Comparison of ENCODE assay signal across 3 cellular contexts in genomic region chr9:87500894-87501656, GRCh38.
TF ChIP-seq lines count a peak whose summit lies in the region.

No MANE protein-coding gene starts in this region.

TF ChIP-seq in A549, 52 proteins besides CTCF, POLR2A, EP300 and RAD21:
- peak; percentile 81 for TF ChIP-seq RFX5 (IDR thresholded peaks at IDR 0.05)
- TF ChIP-seq, protein P1, sequence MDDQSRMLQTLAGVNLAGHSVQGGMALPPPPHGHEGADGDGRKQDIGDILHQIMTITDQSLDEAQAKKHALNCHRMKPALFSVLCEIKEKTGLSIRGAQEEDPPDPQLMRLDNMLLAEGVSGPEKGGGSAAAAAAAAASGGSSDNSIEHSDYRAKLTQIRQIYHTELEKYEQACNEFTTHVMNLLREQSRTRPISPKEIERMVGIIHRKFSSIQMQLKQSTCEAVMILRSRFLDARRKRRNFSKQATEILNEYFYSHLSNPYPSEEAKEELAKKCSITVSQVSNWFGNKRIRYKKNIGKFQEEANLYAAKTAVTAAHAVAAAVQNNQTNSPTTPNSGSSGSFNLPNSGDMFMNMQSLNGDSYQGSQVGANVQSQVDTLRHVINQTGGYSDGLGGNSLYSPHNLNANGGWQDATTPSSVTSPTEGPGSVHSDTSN (IDR thresholded peaks at IDR 0.05) = no peak

TF ChIP-seq in endothelial cell of umbilical vein, 7 proteins besides CTCF, POLR2A, EP300 and RAD21:
- TF ChIP-seq MAX (IDR thresholded peaks at IDR 0.05; ENCODE audit: insufficient read depth, insufficient read length) (no peak), POLR2AphosphoS5 (IDR thresholded peaks at IDR 0.05; ENCODE audit: insufficient read depth, low read depth, low read length) (no peak), JUN (IDR thresholded peaks at IDR 0.05; ENCODE audit: borderline replicate concordance, insufficient read depth, insufficient read length, low read depth) (no peak), FOS (IDR thresholded peaks at IDR 0.05; ENCODE audit: borderline replicate concordance, insufficient read depth, low read length) (no peak), MYC (IDR thresholded peaks at IDR 0.05; ENCODE audit: low read depth, low read length) (no peak), EZH2 (IDR thresholded peaks at IDR 0.05; ENCODE audit: borderline replicate concordance, low read depth, low read length, severe bottlenecking) (no peak), GATA2 (IDR thresholded peaks at IDR 0.05; ENCODE audit: insufficient read depth, insufficient read length, low read depth, low read length) (no peak)

TF ChIP-seq in neural cell, 6 proteins besides CTCF, POLR2A, EP300 and RAD21:
- TF ChIP-seq TAF1 (IDR thresholded peaks at IDR 0.05; ENCODE audit: low read depth) (no peak), EZH2 (IDR thresholded peaks at IDR 0.05; ENCODE audit: borderline replicate concordance, insufficient read depth, low read length, poor library complexity, severe bottlenecking) (no peak), SMC3 (conservative IDR thresholded peaks at IDR 0.05; ENCODE audit: poor library complexity) (no peak), POLR2AphosphoS5 (IDR thresholded peaks at IDR 0.05) (no peak), MXI1 (conservative IDR thresholded peaks at IDR 0.05; ENCODE audit: poor library complexity, severe bottlenecking) (no peak)
- TF ChIP-seq, protein P2, sequence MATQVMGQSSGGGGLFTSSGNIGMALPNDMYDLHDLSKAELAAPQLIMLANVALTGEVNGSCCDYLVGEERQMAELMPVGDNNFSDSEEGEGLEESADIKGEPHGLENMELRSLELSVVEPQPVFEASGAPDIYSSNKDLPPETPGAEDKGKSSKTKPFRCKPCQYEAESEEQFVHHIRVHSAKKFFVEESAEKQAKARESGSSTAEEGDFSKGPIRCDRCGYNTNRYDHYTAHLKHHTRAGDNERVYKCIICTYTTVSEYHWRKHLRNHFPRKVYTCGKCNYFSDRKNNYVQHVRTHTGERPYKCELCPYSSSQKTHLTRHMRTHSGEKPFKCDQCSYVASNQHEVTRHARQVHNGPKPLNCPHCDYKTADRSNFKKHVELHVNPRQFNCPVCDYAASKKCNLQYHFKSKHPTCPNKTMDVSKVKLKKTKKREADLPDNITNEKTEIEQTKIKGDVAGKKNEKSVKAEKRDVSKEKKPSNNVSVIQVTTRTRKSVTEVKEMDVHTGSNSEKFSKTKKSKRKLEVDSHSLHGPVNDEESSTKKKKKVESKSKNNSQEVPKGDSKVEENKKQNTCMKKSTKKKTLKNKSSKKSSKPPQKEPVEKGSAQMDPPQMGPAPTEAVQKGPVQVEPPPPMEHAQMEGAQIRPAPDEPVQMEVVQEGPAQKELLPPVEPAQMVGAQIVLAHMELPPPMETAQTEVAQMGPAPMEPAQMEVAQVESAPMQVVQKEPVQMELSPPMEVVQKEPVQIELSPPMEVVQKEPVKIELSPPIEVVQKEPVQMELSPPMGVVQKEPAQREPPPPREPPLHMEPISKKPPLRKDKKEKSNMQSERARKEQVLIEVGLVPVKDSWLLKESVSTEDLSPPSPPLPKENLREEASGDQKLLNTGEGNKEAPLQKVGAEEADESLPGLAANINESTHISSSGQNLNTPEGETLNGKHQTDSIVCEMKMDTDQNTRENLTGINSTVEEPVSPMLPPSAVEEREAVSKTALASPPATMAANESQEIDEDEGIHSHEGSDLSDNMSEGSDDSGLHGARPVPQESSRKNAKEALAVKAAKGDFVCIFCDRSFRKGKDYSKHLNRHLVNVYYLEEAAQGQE (IDR thresholded peaks at IDR 0.05; ENCODE audit: borderline replicate concordance) = no peak
